In the genomic region with DNA sequence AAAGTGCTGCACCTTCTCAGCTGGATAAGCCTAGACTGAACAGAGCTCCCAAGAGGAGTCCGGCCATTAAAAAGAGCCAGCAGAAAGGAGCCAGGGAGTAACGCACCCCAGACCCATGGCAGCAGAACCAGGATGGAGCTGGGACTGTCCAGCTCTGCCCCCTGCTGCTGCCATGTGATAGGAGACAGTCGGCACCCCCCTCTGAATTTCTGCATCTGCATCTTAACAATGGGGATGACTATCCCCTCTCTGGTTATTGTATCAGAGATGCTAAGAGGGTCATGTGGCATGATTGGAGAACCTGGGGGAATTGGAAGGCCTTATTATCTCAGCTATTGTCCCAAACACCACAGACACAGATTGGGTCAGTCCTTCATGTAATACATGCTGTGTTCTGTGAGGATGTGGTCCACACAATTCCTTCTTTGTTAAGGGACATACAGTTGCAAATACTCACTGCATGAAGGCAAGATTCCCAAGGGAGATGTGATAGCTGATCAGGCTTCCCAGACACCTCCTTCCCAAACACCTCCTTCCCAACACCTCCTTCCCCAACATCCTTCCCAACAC, we compare ENCODE assay signal across 18 cellular contexts. TPM values are rescaled to one million over a fixed set of nuclear protein-coding genes. Genes with fewer than 3 reads are reported as not detected.
DNase-seq lines count a peak whose midpoint lies in the region; ATAC-seq, FAIRE-seq and TF ChIP-seq lines count a peak whose summit lies in the region.
"Had no signal": no experiment of that assay in that cellular context is flagged by ENCODE, and none has a peak within 500 bp of the region (broad histone marks: within the 10 kb centered on the region; RNA-seq: fewer than 3 reads in every experiment).

No MANE protein-coding gene starts in this region.

- H3K36me3 Mint-ChIP-seq in effector memory CD8-positive, alpha-beta T cell (ENCODE audit: insufficient read depth) = no peaks in the 10 kb centered on the region

- no peak overlapping the region for H3K4me3 Mint-ChIP-seq in effector memory CD8-positive, alpha-beta T cell
- H3K4me3 Mint-ChIP-seq: stimulated activated naive B cell treated with anti-CD40 and anti-IgM and Interleukin-4, amounts not matched to agents 10 μg/mL and 1 μg/mL and 100 μg/mL, for 72 hours had no signal

- H3K27me3 Mint-ChIP-seq in effector memory CD8-positive, alpha-beta T cell = peaks cover 27 to 47% of the 10 kb centered on the region in 2 donors

- intact Hi-C loops in prostate gland (cut with DNase I) = no loop called here

- no peak for ATAC-seq in effector memory CD8-positive, alpha-beta T cell (replicated peaks)
- ATAC-seq: gastrocnemius medialis had no signal

- H3K9me3 Mint-ChIP-seq in effector memory CD8-positive, alpha-beta T cell = no peaks in the 10 kb centered on the region
- H3K9me3 Mint-ChIP-seq: stimulated activated naive B cell treated with anti-CD40 and anti-IgM and Interleukin-4, amounts not matched to agents 10 μg/mL and 1 μg/mL and 100 μg/mL, for 72 hours had no signal

- H3K4me1 ChIP-seq in prostate gland (replicated peaks) = no peaks in the 10 kb centered on the region
- no peaks in the 10 kb centered on the region for H3K4me1 ChIP-seq in right atrium auricular region
- H3K4me1 ChIP-seq: gastrocnemius medialis, Peyer's patch had no signal

- H3K4me3 ChIP-seq in fibroblast of villous mesenchyme (ENCODE audit: low read depth, low read length) (no peak overlapping the region), prostate gland (no peak overlapping the region), right atrium auricular region (no peak overlapping the region)
- H3K4me3 ChIP-seq: gastrocnemius medialis, Peyer's patch had no signal

- H3K27ac ChIP-seq in prostate gland = no peak overlapping the region
- no peak overlapping the region for H3K27ac ChIP-seq in right atrium auricular region
- H3K27ac ChIP-seq: gastrocnemius medialis, Peyer's patch had no signal

- no peaks in the 10 kb centered on the region for H3K4me1 Mint-ChIP-seq in effector memory CD8-positive, alpha-beta T cell (ENCODE audit: low read depth in 2 of 2)

- peak; percentile 31; the same call in 1 of the 2 replicates for TF ChIP-seq CTCF in LNCAP (IDR thresholded peaks at IDR 0.05)
- TF ChIP-seq CTCF in fibroblast of villous mesenchyme (IDR thresholded peaks at IDR 0.05; ENCODE audit: insufficient read depth, low read depth, low read length) = peak; percentile 35
- TF ChIP-seq CTCF in prostate gland (IDR thresholded peaks at IDR 0.05) = peak in 3 of 4 experiments; percentile 35 to 39 (median 37)
- TF ChIP-seq CTCF in right atrium auricular region (IDR thresholded peaks at IDR 0.05) = peak in 1 of 2 donors; percentile 48

- TF ChIP-seq POLR2A in prostate gland (IDR thresholded peaks at IDR 0.05) (no peak), H54 (IDR thresholded peaks at IDR 0.05; ENCODE audit: low read depth, low read length) (no peak)

- H3K27me3 ChIP-seq in prostate gland (replicated peaks; ENCODE audit: insufficient read depth) = no peaks in the 10 kb centered on the region
- no peaks in the 10 kb centered on the region for H3K27me3 ChIP-seq in right atrium auricular region
- H3K27me3 ChIP-seq: gastrocnemius medialis, Peyer's patch had no signal

- no peak overlapping the region for H3K27ac Mint-ChIP-seq in effector memory CD8-positive, alpha-beta T cell
- H3K27ac Mint-ChIP-seq: stimulated activated naive B cell treated with anti-CD40 and anti-IgM and Interleukin-4, amounts not matched to agents 10 μg/mL and 1 μg/mL and 100 μg/mL, for 72 hours had no signal

- H3K9me3 ChIP-seq in prostate gland (no peaks in the 10 kb centered on the region), right atrium auricular region (no peaks in the 10 kb centered on the region)
- H3K9me3 ChIP-seq: gastrocnemius medialis, Peyer's patch had no signal

- DNase-seq in ELR (ENCODE audit: low read depth) = peak; percentile 10
- no peak for DNase-seq in fibroblast of villous mesenchyme (ENCODE audit: low read depth)
- no peak for DNase-seq in prostate gland (ENCODE audit: low spot score)
- no peak for DNase-seq in effector memory CD8-positive, alpha-beta T cell
- no peak for DNase-seq in right atrium auricular region (ENCODE audit: low spot score)
- no peak for DNase-seq in H54 (ENCODE audit: insufficient read length, low spot score)
- DNase-seq: activated CD4-positive, alpha-beta T cell treated with anti-CD3 and anti-CD28 coated beads, Interleukin-2, amount 50 U/mL, for 48 hours; activated effector memory CD4-positive, alpha-beta T cell treated with anti-CD3 and anti-CD28 coated beads, Interleukin-2, amount 50 U/mL, for 16 hours; effector CD4-positive, alpha-beta T cell; gastrocnemius medialis; NCI-H446 treated with DMSO at 0.1 percent for 48 hours; Peyer's patch; stimulated activated CD4-positive, alpha-beta T cell treated with anti-CD3 and anti-CD28 coated beads, Interleukin-4, amount 100 ng/mL, for 24 hours; stimulated activated naive B cell treated with anti-CD40 and anti-IgM and Interleukin-4, amounts not matched to agents 10 μg/mL and 1 μg/mL and 100 μg/mL, for 72 hours had no signal

- H3K36me3 ChIP-seq in prostate gland (no peaks in the 10 kb centered on the region), right atrium auricular region (no peaks in the 10 kb centered on the region)
- H3K36me3 ChIP-seq: gastrocnemius medialis had no signal

- no peak for FAIRE-seq in H54 (lab: Jason Lieb, UNC)
- FAIRE-seq: G401.6, keratinocyte had no signal

- WGBS in prostate gland = 89% methylated on average over 3 of the region's 3 CpGs

RNA-seq across cellular contexts. Expression of gene PLEKHS1, which starts 29.3 kb away (rescaled TPM):
- total RNA-seq in fibroblast of villous mesenchyme = under 0.01 TPM in 1 of 2 replicates, not detected in the other
- 1 to 10 TPM; 1.9 to 9.0 TPM for total RNA-seq in prostate gland
- not detected for total RNA-seq in right atrium auricular region
- total RNA-seq: gastrocnemius medialis, myocyte had no signal
